1 cellular context compared by ENCODE assay signal in the genomic region with DNA sequence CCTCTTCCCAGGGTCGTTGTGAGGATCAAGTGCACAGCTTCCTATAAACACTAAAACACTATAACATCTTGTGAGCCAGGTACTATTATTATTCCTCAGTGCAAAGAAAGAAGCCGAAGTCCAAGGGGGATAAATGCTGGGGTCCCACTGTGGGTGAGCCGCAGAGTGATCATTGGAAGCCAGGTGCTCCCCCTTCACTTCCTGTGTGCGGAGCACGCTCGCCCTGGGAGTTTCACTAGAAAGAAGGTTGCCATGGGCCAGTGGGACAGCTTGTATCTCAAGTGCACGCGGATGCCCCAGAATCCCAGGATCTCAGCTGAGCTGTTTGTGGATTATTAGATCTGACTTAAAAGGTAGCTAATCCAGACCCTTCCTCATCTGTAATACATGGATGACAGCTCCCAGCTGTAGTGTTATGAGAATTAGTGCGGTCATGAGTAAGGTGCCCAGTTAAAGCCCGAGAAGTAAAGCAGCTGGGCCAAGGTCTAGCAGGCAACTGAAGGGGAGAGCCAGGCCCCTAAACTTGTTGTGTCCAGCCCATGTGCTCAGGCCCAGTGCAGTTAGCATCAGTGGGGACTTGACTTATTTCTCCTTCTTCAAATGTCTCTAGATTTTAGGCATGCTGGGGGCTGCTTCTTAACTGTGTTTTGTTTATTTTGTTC.
TF ChIP-seq lines count a peak whose summit lies in the region.

No MANE protein-coding gene starts in this region.

TF ChIP-seq in GM12878, 131 proteins besides CTCF, POLR2A, EP300 and RAD21:
- TF ChIP-seq RUNX3 (IDR thresholded peaks at IDR 0.05; ENCODE audit: low read length) (peak; percentile 45; the same call in 1 of the 2 replicates), TCF12 (IDR thresholded peaks at IDR 0.05; ENCODE audit: low read depth, low read length) (peak; percentile 18; the same call in 1 of the 2 replicates), MXI1 (IDR thresholded peaks at IDR 0.05; ENCODE audit: low read depth, low read length) (no peak; the same call in 1 of the 2 replicates), ATF3 (IDR thresholded peaks at IDR 0.05; ENCODE audit: borderline replicate concordance, extremely low read depth, low read depth, low read length) (no peak), BHLHE40 (IDR thresholded peaks at IDR 0.05; ENCODE audit: borderline replicate concordance in 1 of 2, low read depth in 2 of 2, low read length in 1 of 2) (peak in 1 of 2 experiments; percentile 37; a peak in 1 of 4 replicates), MTA3 (IDR thresholded peaks at IDR 0.05; ENCODE audit: borderline replicate concordance, low read length) (no peak), IRF4 (IDR thresholded peaks at IDR 0.05; ENCODE audit: low read depth, low read length) (0 out of 2 replicates have a peak, but pooled peaks have one; percentile 8), SPI1 (IDR thresholded peaks at IDR 0.05; ENCODE audit: borderline replicate concordance, insufficient read depth, low read depth, low read length) (0 out of 2 replicates have a peak, but pooled peaks have one; percentile 2), GABPA (IDR thresholded peaks at IDR 0.05; ENCODE audit: low read depth) (0 out of 2 replicates have a peak, but pooled peaks have one; percentile 9), MEF2B (IDR thresholded peaks at IDR 0.05; ENCODE audit: partially characterized antibody, poor library complexity, severe bottlenecking) (peak; percentile 26), ZNF622 (IDR thresholded peaks at IDR 0.05) (no peak), EED (IDR thresholded peaks at IDR 0.05; ENCODE audit: low read depth) (0 out of 2 replicates have a peak, but pooled peaks have one; percentile 37), NFIC (IDR thresholded peaks at IDR 0.05; ENCODE audit: low read depth, low read length) (0 out of 2 replicates have a peak, but pooled peaks have one; percentile 39), IKZF1 (conservative IDR thresholded peaks at IDR 0.05) (peak; percentile 50), POU2F2 (IDR thresholded peaks at IDR 0.05; ENCODE audit: borderline replicate concordance, low read depth, low read length) (0 out of 3 replicates have a peak, but pooled peaks have one; percentile 3)
- TF ChIP-seq, protein P1, sequence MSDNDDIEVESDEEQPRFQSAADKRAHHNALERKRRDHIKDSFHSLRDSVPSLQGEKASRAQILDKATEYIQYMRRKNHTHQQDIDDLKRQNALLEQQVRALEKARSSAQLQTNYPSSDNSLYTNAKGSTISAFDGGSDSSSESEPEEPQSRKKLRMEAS (IDR thresholded peaks at IDR 0.05; ENCODE audit: low read depth, low read length), result peak; percentile 55; the same call in 1 of the 2 replicates
